22 cellular contexts compared by ENCODE assay signal in the genomic region with DNA sequence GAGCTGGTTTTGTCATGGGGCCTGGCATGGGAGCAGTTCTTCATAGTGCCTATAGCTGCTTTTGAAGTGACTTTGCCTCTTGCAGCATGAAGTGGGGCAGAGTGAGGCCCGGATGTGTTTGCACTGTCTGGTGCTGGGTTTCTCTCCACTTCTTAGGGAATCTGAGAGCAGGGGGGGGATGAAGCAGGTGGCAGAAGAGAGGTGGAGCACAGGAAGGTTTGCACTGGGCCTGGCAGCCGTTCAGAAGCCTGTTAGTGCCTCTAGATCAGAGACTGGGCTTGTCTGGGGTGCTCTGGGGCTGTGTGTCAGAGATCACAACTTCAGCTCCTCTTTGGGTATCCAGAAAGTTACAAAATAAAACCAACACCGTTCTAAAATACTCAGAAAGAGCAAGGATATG. TPM values are rescaled to one million over a fixed set of nuclear protein-coding genes. Genes with fewer than 3 reads are reported as not detected.
DNase-seq lines count a peak whose midpoint lies in the region; ATAC-seq lines count a peak whose summit lies in the region.
"Had no signal": no experiment of that assay in that cellular context is flagged by ENCODE, and none has a peak within 500 bp of the region (broad histone marks: within the 10 kb centered on the region; RNA-seq: fewer than 3 reads in every experiment).

No MANE protein-coding gene starts in this region.

- peak overlapping the region; percentile 82 for H3K27ac Mint-ChIP-seq in activated CD4-positive, alpha-beta T cell treated with anti-CD3 and anti-CD28 coated beads for 36 hours
- H3K27ac Mint-ChIP-seq in T-helper 17 cell: peak overlapping the region; percentile 21
- H3K27ac Mint-ChIP-seq in naive thymus-derived CD8-positive, alpha-beta T cell: peak overlapping the region in 8 of 10 donors; percentile 9 to 80 (median 63)

- no peaks in the 10 kb centered on the region for H3K9me3 Mint-ChIP-seq in activated CD4-positive, alpha-beta T cell treated with anti-CD3 and anti-CD28 coated beads for 36 hours (ENCODE audit: low read depth)
- H3K9me3 Mint-ChIP-seq in naive thymus-derived CD8-positive, alpha-beta T cell: no peaks in the 10 kb centered on the region
- H3K9me3 Mint-ChIP-seq: activated naive CD4-positive, alpha-beta T cell treated with anti-CD3 and anti-CD28 coated beads for 36 hours had no signal

- H3K4me1 Mint-ChIP-seq in activated CD4-positive, alpha-beta T cell treated with anti-CD3 and anti-CD28 coated beads for 36 hours: peaks cover 49% of the 10 kb centered on the region
- peaks cover 22% of the 10 kb centered on the region for H3K4me1 Mint-ChIP-seq in T-helper 17 cell
- peaks cover 25 to 92% (median 48%) of the 10 kb centered on the region in 4 donors for H3K4me1 Mint-ChIP-seq in naive thymus-derived CD8-positive, alpha-beta T cell

- no peaks in the 10 kb centered on the region for H3K27me3 Mint-ChIP-seq in activated CD4-positive, alpha-beta T cell treated with anti-CD3 and anti-CD28 coated beads for 36 hours
- H3K27me3 Mint-ChIP-seq in T-helper 17 cell: no peaks in the 10 kb centered on the region
- no peaks in the 10 kb centered on the region for H3K27me3 Mint-ChIP-seq in naive thymus-derived CD8-positive, alpha-beta T cell

- DNase-seq in activated CD4-positive, alpha-beta T cell treated with anti-CD3 and anti-CD28 coated beads for 36 hours: no peak
- DNase-seq in activated CD4-positive, alpha-beta T cell treated with anti-CD3 and anti-CD28 coated beads for 4 hours: no peak
- peak; percentile 44 for DNase-seq in DMS79 (lab: John Stamatoyannopoulos, UW)
- no peak for DNase-seq in T-helper 17 cell
- DNase-seq in naive thymus-derived CD8-positive, alpha-beta T cell: no peak
- no peak for DNase-seq in OCI-M2 (lab: John Stamatoyannopoulos, UW; ENCODE audit: unreplicated experiment)
- DNase-seq in EL: no peak
- no peak for DNase-seq in SIG-M5 treated with dmso at 0.1 percent for 504 hours (lab: John Stamatoyannopoulos, UW; ENCODE audit: unreplicated experiment)
- DNase-seq: activated CD4-positive, CD25-positive, alpha-beta regulatory T cell; activated naive CD4-positive, alpha-beta T cell treated with anti-CD3 and anti-CD28 coated beads for 36 hours; body of pancreas; effector memory CD4-positive, alpha-beta T cell; HCEC 1CT; kidney glomerular epithelial cell; mammary epithelial cell; NCI-H1092 treated with DMSO at 0.1 percent for 48 hours; NCI-H2081; retina; SJCRH30; stimulated activated CD4-positive, alpha-beta T cell treated with anti-CD3 and anti-CD28 coated beads, Interleukin-4, amount 100 ng/mL, for 1 hour; substantia nigra had no signal

- peaks cover 54% of the 10 kb centered on the region for H3K36me3 Mint-ChIP-seq in activated CD4-positive, alpha-beta T cell treated with anti-CD3 and anti-CD28 coated beads for 36 hours (ENCODE audit: low read depth)
- H3K36me3 Mint-ChIP-seq in T-helper 17 cell (ENCODE audit: low read depth): peaks cover 5% of the 10 kb centered on the region
- peaks cover 3 to 76% (median 49%) of the 10 kb centered on the region in 3 donors for H3K36me3 Mint-ChIP-seq in naive thymus-derived CD8-positive, alpha-beta T cell

- H3K4me3 Mint-ChIP-seq in activated CD4-positive, alpha-beta T cell treated with anti-CD3 and anti-CD28 coated beads for 36 hours: no peak overlapping the region
- H3K4me3 Mint-ChIP-seq in T-helper 17 cell: peak overlapping the region; percentile 60
- peak overlapping the region in 7 of 10 donors; percentile 18 to 75 (median 44) for H3K4me3 Mint-ChIP-seq in naive thymus-derived CD8-positive, alpha-beta T cell
- H3K4me3 Mint-ChIP-seq: activated naive CD4-positive, alpha-beta T cell treated with anti-CD3 and anti-CD28 coated beads for 36 hours had no signal

- POLR2A ChIA-PET in activated CD4-positive, alpha-beta T cell treated with anti-CD3 and anti-CD28 coated beads for 36 hours (lab: Charles Lee): no interaction called here
- POLR2A ChIA-PET in naive thymus-derived CD8-positive, alpha-beta T cell (lab: Charles Lee): interaction anchor here (0.6 to 3.5 kb wide), 5 partner anchors 9 to 708 kb away, joined by 3 to 10 read pairs (median 4); no protein-coding TSS in a partner anchor

- no peak for ATAC-seq in activated CD4-positive, alpha-beta T cell treated with anti-CD3 and anti-CD28 coated beads for 36 hours
- ATAC-seq in T-helper 17 cell: no peak
- no peak for ATAC-seq in naive thymus-derived CD8-positive, alpha-beta T cell
- ATAC-seq: A549, body of pancreas had no signal

- H3K9me3 ChIP-seq in T-helper 17 cell (ENCODE audit: control insufficient read depth, low read length, poor library complexity, severe bottlenecking): no peaks in the 10 kb centered on the region
- H3K9me3 ChIP-seq: A549, body of pancreas, SJCRH30 had no signal

- intact Hi-C loops in activated CD4-positive, alpha-beta T cell treated with anti-CD3 and anti-CD28 coated beads for 36 hours (cut with DNase I, micrococcal nuclease): loop anchor here in 1 of 2 experiments (1.0 kb wide), 1 partner anchor 13 kb away; no protein-coding TSS in a partner anchor

- CTCF ChIA-PET in activated CD4-positive, alpha-beta T cell treated with anti-CD3 and anti-CD28 coated beads for 36 hours (lab: Charles Lee): interaction anchor here (0.6 to 0.7 kb wide), 2 partner anchors 67 to 72 kb away, joined by 3 to 4 read pairs; no protein-coding TSS in a partner anchor

RNA-seq across cellular contexts. Expression of gene USP20, which starts 18.4 kb away (rescaled TPM):
- total RNA-seq in activated CD4-positive, alpha-beta T cell treated with anti-CD3 and anti-CD28 coated beads for 36 hours: 10 to 100 TPM; 37.6 to 48.5 TPM
- total RNA-seq in T-helper 17 cell: 10 to 100 TPM; 80.7 to 90.0 TPM
- total RNA-seq in naive thymus-derived CD8-positive, alpha-beta T cell: 100 to 1,000 TPM; 117 to 124 TPM
- polyA plus RNA-seq in naive thymus-derived CD8-positive, alpha-beta T cell: 10 to 100 TPM; 37.1 to 76.4 (median 49.4) TPM

RNA-seq across cellular contexts. Expression of gene C9orf78, which starts 18.5 kb away (rescaled TPM):
- total RNA-seq in activated CD4-positive, alpha-beta T cell treated with anti-CD3 and anti-CD28 coated beads for 36 hours: 10 to 100 TPM; 42.8 to 59.8 TPM
- total RNA-seq in T-helper 17 cell: 100 to 1,000 TPM in 1 of 2 donors, 10 to 100 TPM in 1; 96.2 to 111 TPM
- total RNA-seq in naive thymus-derived CD8-positive, alpha-beta T cell: 100 to 1,000 TPM in 1 of 2 experiments, 10 to 100 TPM in 1; 98.7 to 104 TPM
- 100 to 1,000 TPM; 191 to 242 (median 222) TPM for polyA plus RNA-seq in naive thymus-derived CD8-positive, alpha-beta T cell

RNA-seq across cellular contexts. Expression of gene TOR1A, which starts 29.7 kb away (rescaled TPM):
- 10 to 100 TPM; 34.9 to 39.7 TPM for total RNA-seq in activated CD4-positive, alpha-beta T cell treated with anti-CD3 and anti-CD28 coated beads for 36 hours
- total RNA-seq in T-helper 17 cell: 10 to 100 TPM; 16.7 to 17.2 TPM
- 10 to 100 TPM; 33.4 to 34.3 TPM for total RNA-seq in naive thymus-derived CD8-positive, alpha-beta T cell
- polyA plus RNA-seq in naive thymus-derived CD8-positive, alpha-beta T cell: 10 to 100 TPM; 42.6 to 55.0 (median 47.1) TPM

RNA-seq across cellular contexts. Expression of gene TOR1B, which starts 50.6 kb away (rescaled TPM):
- 10 to 100 TPM; 18.0 to 22.1 TPM for total RNA-seq in activated CD4-positive, alpha-beta T cell treated with anti-CD3 and anti-CD28 coated beads for 36 hours
- 10 to 100 TPM; 13.2 to 18.7 TPM for total RNA-seq in T-helper 17 cell
- total RNA-seq in naive thymus-derived CD8-positive, alpha-beta T cell: 10 to 100 TPM; 27.1 to 27.8 TPM
- 10 to 100 TPM; 12.3 to 20.2 (median 13.3) TPM for polyA plus RNA-seq in naive thymus-derived CD8-positive, alpha-beta T cell

Comparison
In these comparisons a context has a peak if more than half of its experiments do, and no peak if none do; other contexts are left out.
1. H3K27ac Mint-ChIP-seq: peak in every context shown above with its lines; median percentile 82 in activated CD4-positive, alpha-beta T cell treated with anti-CD3 and anti-CD28 coated beads for 36 hours; 63 in naive thymus-derived CD8-positive, alpha-beta T cell; 21 in T-helper 17 cell.